In genomic region chr2:10339647-10340592, GRCh38 we compare ENCODE assay signal across 26 cellular contexts. TPM values are rescaled to one million over a fixed set of nuclear protein-coding genes. Genes with fewer than 3 reads are reported as not detected.
A peak's percentile ranks its signal among the peaks of the same experiment; 100 is the strongest.
DNase-seq lines count a peak whose midpoint lies in the region; ATAC-seq, FAIRE-seq and TF ChIP-seq lines count a peak whose summit lies in the region.
"Had no signal": no experiment of that assay in that cellular context is flagged by ENCODE, and none has a peak within 500 bp of the region (broad histone marks: within the 10 kb centered on the region; RNA-seq: fewer than 3 reads in every experiment).

No MANE protein-coding gene starts in this region.

- H3K9me3 ChIP-seq in uterus, result no peaks in the 10 kb centered on the region
- H3K9me3 ChIP-seq: SK-N-SH had no signal

- H3K27me3 ChIP-seq in uterus, result no peaks in the 10 kb centered on the region
- H3K27me3 ChIP-seq: dorsolateral prefrontal cortex, heart left ventricle had no signal

- H3K36me3 ChIP-seq in uterus, result no peaks in the 10 kb centered on the region

- H3K4me1 ChIP-seq in uterus, result no peaks in the 10 kb centered on the region

- FAIRE-seq in HTR-8/SVneo (lab: Jason Lieb, UNC), result no peak

- peak overlapping the region; percentile 47 for H3K27ac Mint-ChIP-seq in activated naive CD4-positive, alpha-beta T cell treated with anti-CD3 and anti-CD28 coated beads, Interleukin-2, amount 50 U/mL, for 24 hours
- H3K27ac Mint-ChIP-seq in activated naive CD4-positive, alpha-beta T cell treated with anti-CD3 and anti-CD28 coated beads for 36 hours, result no peak overlapping the region
- H3K27ac Mint-ChIP-seq in activated naive CD8-positive, alpha-beta T cell, result peak overlapping the region; percentile 72
- H3K27ac Mint-ChIP-seq: B cell; mesothelial cell of epicardium; progenitor cell of endocrine pancreas; stimulated activated memory B cell treated with anti-CD40 and anti-IgM and Interleukin-4, amounts not matched to agents 10 μg/mL and 1 μg/mL and 100 μg/mL, for 72 hours had no signal

- no peak for TF ChIP-seq CTCF in uterus (IDR thresholded peaks at IDR 0.05)

- peaks cover 72% of the 10 kb centered on the region for H3K4me1 Mint-ChIP-seq in activated naive CD4-positive, alpha-beta T cell treated with anti-CD3 and anti-CD28 coated beads, Interleukin-2, amount 50 U/mL, for 24 hours
- peaks cover 70% of the 10 kb centered on the region for H3K4me1 Mint-ChIP-seq in activated naive CD4-positive, alpha-beta T cell treated with anti-CD3 and anti-CD28 coated beads for 36 hours (ENCODE audit: low read depth)
- H3K4me1 Mint-ChIP-seq in activated naive CD8-positive, alpha-beta T cell (ENCODE audit: low read depth), result peaks cover 73% of the 10 kb centered on the region

- no peak overlapping the region for H3K4me3 ChIP-seq in uterus
- H3K4me3 ChIP-seq: dorsolateral prefrontal cortex, heart left ventricle had no signal

- TF ChIP-seq POLR2A in uterus (IDR thresholded peaks at IDR 0.05), result peak in 1 of 2 donors; percentile 23

- intact Hi-C loops in activated naive CD4-positive, alpha-beta T cell treated with anti-CD3 and anti-CD28 coated beads for 36 hours (cut with micrococcal nuclease), result no loop called here
- intact Hi-C loops in uterus (cut with DNase I; ENCODE audit: low total_unique reads), result no loop called here

- ATAC-seq in GM19035 (IDR thresholded peaks at IDR 0.05; ENCODE audit: unreplicated experiment), result no peak
- ATAC-seq in HG02973 (IDR thresholded peaks at IDR 0.05; ENCODE audit: unreplicated experiment), result no peak
- ATAC-seq: heart left ventricle; left lobe of liver; stimulated activated memory B cell treated with anti-CD40 and anti-IgM and Interleukin-4, amounts not matched to agents 10 μg/mL and 1 μg/mL and 100 μg/mL, for 72 hours had no signal

- H3K9me3 Mint-ChIP-seq in activated naive CD4-positive, alpha-beta T cell treated with anti-CD3 and anti-CD28 coated beads, Interleukin-2, amount 50 U/mL, for 24 hours, result no peaks in the 10 kb centered on the region
- no peaks in the 10 kb centered on the region for H3K9me3 Mint-ChIP-seq in activated naive CD4-positive, alpha-beta T cell treated with anti-CD3 and anti-CD28 coated beads for 36 hours
- H3K9me3 Mint-ChIP-seq in activated naive CD8-positive, alpha-beta T cell (ENCODE audit: low read depth), result no peaks in the 10 kb centered on the region
- H3K9me3 Mint-ChIP-seq: mesothelial cell of epicardium had no signal

- DNase-seq in activated naive CD4-positive, alpha-beta T cell treated with anti-CD3 and anti-CD28 coated beads for 36 hours, result no peak
- DNase-seq in iris pigment epithelial cell (ENCODE audit: low read depth) (peak; percentile 25), uterus (no peak), HTR-8/SVneo (ENCODE audit: insufficient read length, low spot score) (no peak)
- DNase-seq: activated CD4-positive, alpha-beta T cell treated with anti-CD3 and anti-CD28 coated beads, Interleukin-2, amount 50 U/mL, for 1 hour; activated CD8-positive, alpha-beta memory T cell treated with anti-CD3 and anti-CD28 coated beads, Interleukin-2, amount 50 U/mL, for 48 hours; activated gamma-delta T cell; Calu3; caudate nucleus; heart left ventricle; NCI-H1105 treated with DMSO at 0.1 percent for 48 hours; NCI-H2107; NCI-H510A; SK-N-SH; stimulated activated CD4-positive, alpha-beta T cell treated with anti-CD3 and anti-CD28 coated beads, Interleukin-2, amount 100 ng/mL, for 24 hours had no signal

- H3K27me3 Mint-ChIP-seq in activated naive CD4-positive, alpha-beta T cell treated with anti-CD3 and anti-CD28 coated beads, Interleukin-2, amount 50 U/mL, for 24 hours, result no peaks in the 10 kb centered on the region
- H3K27me3 Mint-ChIP-seq in activated naive CD4-positive, alpha-beta T cell treated with anti-CD3 and anti-CD28 coated beads for 36 hours (ENCODE audit: low read depth), result no peaks in the 10 kb centered on the region
- no peaks in the 10 kb centered on the region for H3K27me3 Mint-ChIP-seq in activated naive CD8-positive, alpha-beta T cell
- H3K27me3 Mint-ChIP-seq: B cell; stimulated activated memory B cell treated with anti-CD40 and anti-IgM and Interleukin-4, amounts not matched to agents 10 μg/mL and 1 μg/mL and 100 μg/mL, for 72 hours had no signal

- CTCF ChIA-PET in activated naive CD4-positive, alpha-beta T cell treated with anti-CD3 and anti-CD28 coated beads for 36 hours (lab: Charles Lee), result interaction anchor here (0.6 to 0.8 kb wide), 2 partner anchors 43 to 317 kb away, joined by 3 to 5 read pairs; no protein-coding TSS in a partner anchor

- H3K36me3 Mint-ChIP-seq in activated naive CD4-positive, alpha-beta T cell treated with anti-CD3 and anti-CD28 coated beads, Interleukin-2, amount 50 U/mL, for 24 hours, result peaks cover 10% of the 10 kb centered on the region
- peaks cover 4% of the 10 kb centered on the region for H3K36me3 Mint-ChIP-seq in activated naive CD4-positive, alpha-beta T cell treated with anti-CD3 and anti-CD28 coated beads for 36 hours (ENCODE audit: low read depth)
- H3K36me3 Mint-ChIP-seq in activated naive CD8-positive, alpha-beta T cell, result peaks cover 11% of the 10 kb centered on the region

- peak overlapping the region; percentile 8 for H3K4me3 Mint-ChIP-seq in activated naive CD4-positive, alpha-beta T cell treated with anti-CD3 and anti-CD28 coated beads, Interleukin-2, amount 50 U/mL, for 24 hours
- no peak overlapping the region for H3K4me3 Mint-ChIP-seq in activated naive CD4-positive, alpha-beta T cell treated with anti-CD3 and anti-CD28 coated beads for 36 hours
- H3K4me3 Mint-ChIP-seq in activated naive CD8-positive, alpha-beta T cell, result peak overlapping the region; percentile 42
- H3K4me3 Mint-ChIP-seq: B cell; mesothelial cell of epicardium; stimulated activated memory B cell treated with anti-CD40 and anti-IgM and Interleukin-4, amounts not matched to agents 10 μg/mL and 1 μg/mL and 100 μg/mL, for 72 hours had no signal

- H3K27ac ChIP-seq in uterus, result peak overlapping the region; percentile 55 to 76
- H3K27ac ChIP-seq: dorsolateral prefrontal cortex, heart left ventricle, VCaP had no signal

RNA-seq across cellular contexts. Expression of gene HPCAL1, which starts 37.2 kb away (rescaled TPM):
- 10 to 100 TPM; 71.4 to 73.8 TPM for total RNA-seq in activated naive CD4-positive, alpha-beta T cell treated with anti-CD3 and anti-CD28 coated beads for 36 hours
- 100 to 1,000 TPM in 1 of 4 donors, 10 to 100 TPM in 3; 11.1 to 122 (median 48.9) TPM for total RNA-seq in uterus
